ENCODE assay signal across 28 cellular contexts in genomic region chr1:169266133-169266532, GRCh38.
"Had no signal": no experiment of that assay in that cellular context is flagged by ENCODE, and none has a peak within 500 bp of the region (broad histone marks: within the 10 kb centered on the region; RNA-seq: fewer than 3 reads in every experiment).

No MANE protein-coding gene starts in this region.

- H3K27me3 ChIP-seq: colonic mucosa, dorsolateral prefrontal cortex, esophagus muscularis mucosa, esophagus squamous epithelium, foreskin keratinocyte, gastrocnemius medialis, gastroesophageal sphincter, heart left ventricle, heart right ventricle had no signal

- H3K27ac ChIP-seq: colonic mucosa, coronary artery, dorsolateral prefrontal cortex, epithelial cell of prostate, esophagus muscularis mucosa, esophagus squamous epithelium, foreskin keratinocyte, gastrocnemius medialis, gastroesophageal sphincter, heart left ventricle, heart right ventricle had no signal

- H3K4me1 ChIP-seq: colonic mucosa, esophagus squamous epithelium, foreskin keratinocyte had no signal

- H3K9me3 ChIP-seq: colonic mucosa, esophagus muscularis mucosa, esophagus squamous epithelium, gastrocnemius medialis, gastroesophageal sphincter had no signal

- FAIRE-seq: colon, endometrium, endothelial cell of umbilical vein, frontal cortex had no signal

- H3K4me3 ChIP-seq: colonic mucosa, coronary artery, dorsolateral prefrontal cortex, esophagus muscularis mucosa, esophagus squamous epithelium, gastrocnemius medialis, gastroesophageal sphincter, heart left ventricle, heart right ventricle had no signal

- ATAC-seq: effector memory CD8-positive, alpha-beta T cell; esophagus mucosa; foreskin keratinocyte; gastrocnemius medialis; gastroesophageal sphincter; heart left ventricle; heart right ventricle had no signal

- DNase-seq: colonic mucosa; cortex of kidney; dermis blood vessel endothelial cell; dorsolateral prefrontal cortex; effector CD4-positive, alpha-beta T cell; effector CD8-positive, alpha-beta T cell; effector memory CD4-positive, alpha-beta T cell; effector memory CD8-positive, alpha-beta T cell; endodermal cell; erythroblast; esophagus squamous epithelium; foreskin fibroblast; foreskin keratinocyte; foreskin melanocyte; gastrocnemius medialis; glutamatergic neuron; head of caudate nucleus; heart left ventricle; heart right ventricle had no signal

- H3K36me3 ChIP-seq: colonic mucosa, esophagus muscularis mucosa, esophagus squamous epithelium, gastrocnemius medialis, gastroesophageal sphincter, heart left ventricle, heart right ventricle had no signal
